11 cellular contexts compared by ENCODE assay signal in the genomic region with DNA sequence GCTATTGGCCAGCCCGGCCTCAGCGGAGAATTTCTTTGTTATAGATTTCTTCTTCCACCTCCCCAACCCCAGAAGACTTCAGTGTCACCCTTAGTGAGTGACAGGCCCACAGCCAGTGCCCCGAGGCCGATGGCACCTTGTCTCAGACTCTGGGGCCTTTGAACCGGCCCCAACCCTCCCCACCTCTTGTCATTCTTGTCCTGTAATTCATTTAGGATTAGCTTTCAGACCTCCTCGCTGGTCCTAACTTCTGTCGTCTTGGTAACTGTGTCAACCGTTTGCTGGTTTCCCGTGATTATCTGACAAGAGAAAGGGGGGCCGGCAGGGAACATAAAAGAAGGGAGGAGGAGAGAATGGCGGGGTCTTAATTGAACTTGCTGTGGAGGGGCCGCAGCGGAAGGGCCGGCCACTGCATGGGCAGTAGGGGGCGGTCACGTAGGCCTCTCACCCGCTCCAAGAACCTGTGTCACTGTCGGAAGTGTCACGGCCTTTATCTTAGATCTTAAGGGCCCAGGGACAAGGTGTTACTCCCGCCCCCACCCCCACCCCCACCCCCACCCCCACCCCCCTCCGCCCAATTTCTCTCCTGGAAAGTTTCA. TPM values are rescaled to one million over a fixed set of nuclear protein-coding genes. Genes with fewer than 3 reads are reported as not detected.
DNase-seq lines count a peak whose midpoint lies in the region; ATAC-seq, FAIRE-seq and TF ChIP-seq lines count a peak whose summit lies in the region.
"Had no signal": no experiment of that assay in that cellular context is flagged by ENCODE, and none has a peak within 500 bp of the region (broad histone marks: within the 10 kb centered on the region; RNA-seq: fewer than 3 reads in every experiment).

No MANE protein-coding gene starts in this region.

- no peak overlapping the region for H3K4me3 Mint-ChIP-seq in T-cell
- H3K4me3 Mint-ChIP-seq in activated T-helper 2 cell treated with anti-CD3 and anti-CD28 coated beads, Interferon-gamma antibody, Interleukin-2, Interleukin-4, amounts not matched to agents 10 μg/mL and 5 μg/mL and 100 μg/mL, durations not matched to agents 14 hours and 24 hours and 36 hours (ENCODE audit: low read depth), result no peak overlapping the region

- TF ChIP-seq EP300 in HepG2 (IDR thresholded peaks at IDR 0.05; ENCODE audit: low read depth in 2 of 2, low read length in 2 of 2), result no peak
- TF ChIP-seq EP300 in HepG2 (CRISPR knock-in tag; IDR thresholded peaks at IDR 0.05; ENCODE audit: borderline replicate concordance), result no peak
- TF ChIP-seq EP300 in upper lobe of left lung (IDR thresholded peaks at IDR 0.05), result no peak

- POLR2A ChIA-PET in HepG2 (lab: Yijun Ruan, JAX), result interaction anchor here (1.2 kb wide), 1 partner anchor 31 kb away, joined by 3 read pairs; no protein-coding TSS in a partner anchor
- POLR2A ChIA-PET in T-cell (lab: Charles Lee), result interaction anchor here in 1 of 2 donors (0.7 kb wide), 1 partner anchor 10 kb away, joined by 3 read pairs; no protein-coding TSS in a partner anchor

- FAIRE-seq in HepG2 (lab: Jason Lieb, UNC), result no peak

- CTCF ChIA-PET in HepG2 (lab: Yijun Ruan, JAX; ENCODE audit: low intra/inter-chr PET ratio, low total read pairs), result no interaction called here
- CTCF ChIA-PET in T-cell (lab: Charles Lee), result no interaction called here

- BruUV-seq in HepG2 (replicated peaks; lab: Mats Ljungman, UMichigan), result no TSS peak

- peaks cover 80% of the 10 kb centered on the region for H4K20me1 ChIP-seq in HepG2 (ENCODE audit: insufficient read depth, low read length)

- no peak for DNase-seq in HepG2 (ENCODE audit: low spot score)
- no peak for DNase-seq in right lobe of liver
- DNase-seq in T-cell, result no peak
- DNase-seq in lower lobe of right lung, result no peak
- no peak for DNase-seq in upper lobe of left lung
- DNase-seq in thyroid gland, result no peak
- DNase-seq in activated T-helper 2 cell treated with anti-CD3 and anti-CD28 coated beads, Interferon-gamma antibody, Interleukin-2, Interleukin-4, amounts not matched to agents 10 μg/mL and 5 μg/mL and 100 μg/mL, durations not matched to agents 14 hours and 24 hours and 36 hours (ENCODE audit: low spot score), result no peak
- DNase-seq: hippocampal formation, NCI-H510A, stomach had no signal

- no peak overlapping the region for H3K9ac ChIP-seq in HepG2 (ENCODE audit: insufficient read depth, low read depth, low read length)

- H3K27me3 ChIP-seq in HepG2 (ENCODE audit: control insufficient read depth in 1 of 2, insufficient read depth in 2 of 2, low read length in 2 of 2) (no peaks in the 10 kb centered on the region), right lobe of liver (no peaks in the 10 kb centered on the region), lower lobe of right lung (ENCODE audit: low read depth) (no peaks in the 10 kb centered on the region), upper lobe of left lung (no peaks in the 10 kb centered on the region), thyroid gland (no peaks in the 10 kb centered on the region)
- H3K27me3 ChIP-seq: stomach had no signal

- no peaks in the 10 kb centered on the region for H3K9me3 Mint-ChIP-seq in T-cell
- H3K9me3 Mint-ChIP-seq in activated T-helper 2 cell treated with anti-CD3 and anti-CD28 coated beads, Interferon-gamma antibody, Interleukin-2, Interleukin-4, amounts not matched to agents 10 μg/mL and 5 μg/mL and 100 μg/mL, durations not matched to agents 14 hours and 24 hours and 36 hours, result peaks cover 6% of the 10 kb centered on the region

- H3K36me3 ChIP-seq in HepG2 (replicated peaks in 1 of 2; ENCODE audit: control insufficient read depth in 1 of 2, insufficient read depth in 2 of 2, low read length in 2 of 2), result peaks cover 0 to 13% of the 10 kb centered on the region in 2 experiments; a peak in 2 of 5 replicates
- no peaks in the 10 kb centered on the region for H3K36me3 ChIP-seq in right lobe of liver
- H3K36me3 ChIP-seq in lower lobe of right lung, result no peaks in the 10 kb centered on the region
- no peaks in the 10 kb centered on the region for H3K36me3 ChIP-seq in upper lobe of left lung
- H3K36me3 ChIP-seq in thyroid gland, result no peaks in the 10 kb centered on the region
- H3K36me3 ChIP-seq: stomach had no signal

- intact Hi-C loops in HepG2 (cut with micrococcal nuclease; ENCODE audit: unreplicated experiment), result no loop called here
- intact Hi-C loops in right lobe of liver (cut with DNase I), result loop anchor here in 1 of 2 donors (10.0 kb wide), 1 partner anchor 48 kb away; a partner anchor contains a TSS
- intact Hi-C loops in lower lobe of right lung (cut with DNase I), result no loop called here
- intact Hi-C loops in thyroid gland (cut with DNase I), result no loop called here
- intact Hi-C loops in activated T-helper 2 cell treated with anti-CD3 and anti-CD28 coated beads, Interferon-gamma antibody, Interleukin-2, Interleukin-4, amounts not matched to agents 10 μg/mL and 5 μg/mL and 100 μg/mL, durations not matched to agents 14 hours and 24 hours and 36 hours (cut with micrococcal nuclease), result no loop called here

- no peak overlapping the region for H3K4me2 ChIP-seq in HepG2 (ENCODE audit: low read depth, low read length)

- no peaks in the 10 kb centered on the region for H3K36me3 Mint-ChIP-seq in T-cell
- peaks cover 43% of the 10 kb centered on the region for H3K36me3 Mint-ChIP-seq in activated T-helper 2 cell treated with anti-CD3 and anti-CD28 coated beads, Interferon-gamma antibody, Interleukin-2, Interleukin-4, amounts not matched to agents 10 μg/mL and 5 μg/mL and 100 μg/mL, durations not matched to agents 14 hours and 24 hours and 36 hours (ENCODE audit: low read depth)

- no peaks in the 10 kb centered on the region for H3K9me3 ChIP-seq in HepG2 (ENCODE audit: low read length)
- no peaks in the 10 kb centered on the region for H3K9me3 ChIP-seq in right lobe of liver
- H3K9me3 ChIP-seq in lower lobe of right lung, result no peaks in the 10 kb centered on the region
- H3K9me3 ChIP-seq in upper lobe of left lung, result no peaks in the 10 kb centered on the region
- no peaks in the 10 kb centered on the region for H3K9me3 ChIP-seq in thyroid gland
- H3K9me3 ChIP-seq: stomach had no signal

- TF ChIP-seq CTCF in HepG2 (CRISPR knock-in tag; IDR thresholded peaks at IDR 0.05) (peak; percentile 16; the same call in 1 of the 2 replicates), right lobe of liver (IDR thresholded peaks at IDR 0.05) (no peak), lower lobe of right lung (IDR thresholded peaks at IDR 0.05) (no peak), upper lobe of left lung (IDR thresholded peaks at IDR 0.05) (peak in 1 of 6 experiments; percentile 22), thyroid gland (IDR thresholded peaks at IDR 0.05) (no peak)

- in situ Hi-C loops in HepG2 (cut with HindIII; ENCODE audit: extremely low pct_ligation_motif_present, low pct_unique_long_range_greater_than_20kb), result no loop called here

- TF ChIP-seq RAD21 in HepG2 (CRISPR knock-in tag; IDR thresholded peaks at IDR 0.05), result no peak

- 91% methylated on average over 21 of the region's 21 CpGs for WGBS in HepG2 (ENCODE audit: low lambda C conversion rate)
- 76% methylated on average over 15 of the region's 21 CpGs for WGBS in right lobe of liver (ENCODE audit: insufficient coverage, low coverage, low lambda C conversion rate, missing lambda C conversion rate)
- WGBS in upper lobe of left lung, 2 donors, result 51 to 63% methylated on average over 19 to 20 of the region's 21 CpGs
- WGBS in thyroid gland, 2 donors, result 75 to 81% methylated on average over 19 to 21 of the region's 21 CpGs

- peak overlapping the region; percentile 39 to 52 for H3K27ac Mint-ChIP-seq in T-cell
- no peak overlapping the region for H3K27ac Mint-ChIP-seq in activated T-helper 2 cell treated with anti-CD3 and anti-CD28 coated beads, Interferon-gamma antibody, Interleukin-2, Interleukin-4, amounts not matched to agents 10 μg/mL and 5 μg/mL and 100 μg/mL, durations not matched to agents 14 hours and 24 hours and 36 hours

- H3K79me2 ChIP-seq in HepG2 (ENCODE audit: insufficient read depth, low read length), result peaks cover 87% of the 10 kb centered on the region

- no peak overlapping the region for H2AFZ ChIP-seq in HepG2 (ENCODE audit: low read length)

- ATAC-seq in HepG2 (no peak), right lobe of liver (no peak), T-cell (replicated peaks in 1 of 4) (no peak), lower lobe of right lung (no peak), upper lobe of left lung (ENCODE audit: low FRiP score in 2 of 2) (no peak), HG03280 (IDR thresholded peaks at IDR 0.05; ENCODE audit: unreplicated experiment) (no peak)

- peaks cover 54 to 76% (median 63%) of the 10 kb centered on the region in 3 donors for H3K4me1 Mint-ChIP-seq in T-cell
- H3K4me1 Mint-ChIP-seq in activated T-helper 2 cell treated with anti-CD3 and anti-CD28 coated beads, Interferon-gamma antibody, Interleukin-2, Interleukin-4, amounts not matched to agents 10 μg/mL and 5 μg/mL and 100 μg/mL, durations not matched to agents 14 hours and 24 hours and 36 hours (ENCODE audit: low read depth), result peaks cover 53% of the 10 kb centered on the region

- H3K4me3 ChIP-seq in HepG2 (replicated peaks in 1 of 3; ENCODE audit: insufficient read depth in 1 of 3, low read depth in 2 of 3, low read length in 3 of 3) (no peak overlapping the region), right lobe of liver (no peak overlapping the region), lower lobe of right lung (no peak overlapping the region), upper lobe of left lung (no peak overlapping the region), thyroid gland (replicated peaks in 1 of 3) (no peak overlapping the region)
- H3K4me3 ChIP-seq: stomach had no signal

- TF ChIP-seq POLR2A in HepG2 (IDR thresholded peaks at IDR 0.05; ENCODE audit: insufficient read depth in 1 of 2, low read depth in 2 of 2, low read length in 2 of 2), result no peak
- no peak for TF ChIP-seq POLR2A in right lobe of liver (IDR thresholded peaks at IDR 0.05)
- TF ChIP-seq POLR2A in upper lobe of left lung (IDR thresholded peaks at IDR 0.05), result no peak
- no peak for TF ChIP-seq POLR2A in thyroid gland (IDR thresholded peaks at IDR 0.05)

- peaks cover 59% of the 10 kb centered on the region for H3K4me1 ChIP-seq in HepG2 (ENCODE audit: insufficient read depth, low read length)
- H3K4me1 ChIP-seq in right lobe of liver, result peaks cover 0 to 80% (median 26%) of the 10 kb centered on the region in 4 donors
- peaks cover 97% of the 10 kb centered on the region for H3K4me1 ChIP-seq in lower lobe of right lung
- H3K4me1 ChIP-seq in upper lobe of left lung, result peaks cover 91 to 100% (median 94%) of the 10 kb centered on the region in 4 donors
- peaks cover 49 to 78% of the 10 kb centered on the region in 2 donors for H3K4me1 ChIP-seq in thyroid gland

- no peak overlapping the region for H3K27ac ChIP-seq in HepG2 (ENCODE audit: extremely low read length, insufficient read depth, low read length)
- peak overlapping the region in 1 of 3 donors; percentile 24 for H3K27ac ChIP-seq in right lobe of liver
- H3K27ac ChIP-seq in lower lobe of right lung, result peak overlapping the region; percentile 41
- H3K27ac ChIP-seq in upper lobe of left lung, result peak overlapping the region in 3 of 4 donors; percentile 2 to 72 (median 64)
- no peak overlapping the region for H3K27ac ChIP-seq in thyroid gland

- no peaks in the 10 kb centered on the region for H3K27me3 Mint-ChIP-seq in T-cell
- H3K27me3 Mint-ChIP-seq in activated T-helper 2 cell treated with anti-CD3 and anti-CD28 coated beads, Interferon-gamma antibody, Interleukin-2, Interleukin-4, amounts not matched to agents 10 μg/mL and 5 μg/mL and 100 μg/mL, durations not matched to agents 14 hours and 24 hours and 36 hours (ENCODE audit: low read depth), result no peaks in the 10 kb centered on the region

RNA-seq across cellular contexts. Expression of a gene that starts 46.5 kb away (rescaled TPM):
- 16.1 and 19.5 TPM in 2 replicates for total RNA-seq in HepG2 (2016; rRNA removed; fragmentation: Illumina TruSeq; extraction: Trizol)
- 13.0 and 16.7 TPM in 2 replicates for total RNA-seq in HepG2 (2016; cell fraction: cytosol; rRNA removed; fragmentation: Illumina TruSeq; extraction: Trizol; ENCODE audit: low read depth)
- 15.4 and 17.4 TPM in 2 replicates for total RNA-seq in HepG2 (2016; cell fraction: insoluble cytoplasmic fraction; rRNA removed; fragmentation: Illumina TruSeq; extraction: Trizol)
- total RNA-seq in HepG2 (2016; cell fraction: membrane; rRNA removed; fragmentation: Illumina TruSeq; extraction: Trizol), result 18.2 and 21.4 TPM in 2 replicates
- total RNA-seq in HepG2 (2016; cell fraction: nucleus; rRNA removed; fragmentation: Illumina TruSeq; extraction: Trizol), result 31.6 and 33.0 TPM in 2 replicates
- polyA plus RNA-seq in HepG2 (2011; rRNA removed), result 31.2 and 37.7 TPM in 2 replicates
- 20.9 and 26.7 TPM in 2 replicates for polyA plus RNA-seq in HepG2 (2011; cell fraction: cytosol; rRNA removed)
- 132 and 135 TPM in 2 replicates for polyA plus RNA-seq in HepG2 (2011; cell fraction: nucleus; rRNA removed)
- polyA plus RNA-seq in HepG2 (2012), result 43.5 and 43.7 TPM in 2 replicates
- polyA plus RNA-seq in HepG2 (2016; cell fraction: cytosol; fragmentation: Illumina TruSeq; extraction: Trizol; ENCODE audit: low read depth), result 1.4 and 1.7 TPM in 2 replicates
- 22.8 and 30.2 TPM in 2 replicates for polyA plus RNA-seq in HepG2 (2016; cell fraction: insoluble cytoplasmic fraction; fragmentation: Illumina TruSeq; extraction: Trizol; ENCODE audit: low read depth)
- 4.4 and 5.4 TPM in 2 replicates for polyA plus RNA-seq in HepG2 (2016; cell fraction: membrane; fragmentation: Illumina TruSeq; extraction: Trizol; ENCODE audit: low read depth)
- 70.9 and 78.3 TPM in 2 replicates for polyA plus RNA-seq in HepG2 (2016; cell fraction: nucleus; fragmentation: Illumina TruSeq; extraction: Trizol; ENCODE audit: insufficient read depth, low read depth)
- polyA minus RNA-seq in HepG2 (2011; rRNA and poly(A)+ RNA removed; ENCODE audit: low replicate concordance), result 24.8 and 50.4 TPM in 2 replicates
- 36.3 and 45.8 TPM in 2 replicates for polyA minus RNA-seq in HepG2 (2011; cell fraction: cytosol; rRNA and poly(A)+ RNA removed)
- polyA minus RNA-seq in HepG2 (2011; cell fraction: nucleus; rRNA and poly(A)+ RNA removed), result 83.8 and 96.8 TPM in 2 replicates
- total RNA-seq in right lobe of liver, result 10 to 100 TPM; 30.0 to 48.0 (median 38.8) TPM
- total RNA-seq in T-cell, result 10 to 100 TPM; 29.1 to 61.7 (median 37.4) TPM
- 85.2 TPM for total RNA-seq in lower lobe of right lung
- 100 to 1,000 TPM in 2 of 6 donors, 10 to 100 TPM in 4; 80.2 to 332 (median 90.8) TPM for total RNA-seq in upper lobe of left lung
- 100 to 1,000 TPM in 1 of 4 donors, 10 to 100 TPM in 3; 54.2 to 155 (median 71.9) TPM for total RNA-seq in thyroid gland
- 37.2 and 39.4 TPM in 2 replicates for total RNA-seq in activated T-helper 2 cell treated with anti-CD3 and anti-CD28 coated beads, Interferon-gamma antibody, Interleukin-2, Interleukin-4, amounts not matched to agents 10 μg/mL and 5 μg/mL and 100 μg/mL, durations not matched to agents 14 hours and 24 hours and 36 hours

Comparison
In these comparisons a context has a peak if more than half of its experiments do, and no peak if none do; other contexts are left out.
1. H3K27ac ChIP-seq: peak in lower lobe of right lung (single experiment) and upper lobe of left lung (3 of 4); none in HepG2 (single experiment) and thyroid gland (0 of 3).